Comparison of ENCODE assay signal across 8 cellular contexts in the genomic region with DNA sequence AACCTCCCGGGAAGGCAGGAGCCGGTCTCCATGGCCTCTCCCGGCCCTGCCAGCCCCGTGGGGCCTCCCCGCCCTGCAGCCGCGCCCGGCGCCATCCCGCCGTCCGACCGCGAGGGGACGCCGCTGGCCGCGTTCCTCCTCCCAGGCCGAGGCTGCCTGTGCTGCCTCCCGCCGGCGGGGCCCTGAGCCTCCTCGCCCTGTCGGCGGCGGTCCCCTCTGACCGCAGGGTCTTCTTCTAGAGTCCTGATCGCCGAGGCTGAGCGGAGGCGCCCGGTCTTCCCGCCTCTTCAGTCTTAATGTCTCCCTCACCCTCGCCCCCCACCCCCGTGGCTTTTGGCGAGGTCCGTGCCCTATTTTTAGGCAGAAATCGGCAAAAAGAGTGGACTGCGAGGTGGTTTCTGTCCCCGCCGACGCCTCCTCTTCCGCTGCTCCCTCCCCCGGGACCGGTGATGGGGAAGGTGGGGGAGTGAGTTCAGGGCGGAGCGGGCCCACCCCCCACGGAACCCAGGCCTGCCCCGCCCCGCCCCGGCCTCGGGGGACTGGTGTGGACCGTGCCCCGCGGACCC. TPM values are rescaled to one million over a fixed set of nuclear protein-coding genes. Genes with fewer than 3 reads are reported as not detected.
DNase-seq lines count a peak whose midpoint lies in the region; ATAC-seq and TF ChIP-seq lines count a peak whose summit lies in the region.

No MANE protein-coding gene starts in this region.

- peaks cover 28% of the 10 kb centered on the region for H3K27me3 ChIP-seq in upper lobe of right lung

- no peak overlapping the region for H3K27ac ChIP-seq in upper lobe of right lung

- peak; percentile 76 for TF ChIP-seq CTCF in upper lobe of right lung (IDR thresholded peaks at IDR 0.05)

- peaks cover 12% of the 10 kb centered on the region for H3K4me1 ChIP-seq in upper lobe of right lung

- peak overlapping the region; percentile 44 for H3K4me3 ChIP-seq in Jurkat, Clone E6-1 (ENCODE audit: low read length)
- peak overlapping the region; percentile 41 for H3K4me3 ChIP-seq in upper lobe of right lung

- no peaks in the 10 kb centered on the region for H3K36me3 ChIP-seq in upper lobe of right lung

- ATAC-seq in upper lobe of right lung, result peak; percentile 86

- DNase-seq in NCI-H345 (lab: John Stamatoyannopoulos, UW) (peak; percentile 12), NCI-H345 treated with DMSO at 0.1 percent for 48 hours (lab: John Stamatoyannopoulos, UW; ENCODE audit: unreplicated experiment) (no peak), mucosa of gallbladder (ENCODE audit: low spot score) (peak; percentile 47), upper lobe of right lung (peak; percentile 79), KG1 (lab: John Stamatoyannopoulos, UW) (no peak)
- DNase-seq in Jurkat, Clone E6-1 (ENCODE audit: low read depth, low spot score), result no peak
- peak; percentile 28 for DNase-seq in activated CD4-positive, alpha-beta T cell treated with anti-CD3 and anti-CD28 coated beads for 1 hour
- DNase-seq in effector CD4-positive, alpha-beta T cell, result peak; percentile 27

- no peaks in the 10 kb centered on the region for H3K9me3 ChIP-seq in upper lobe of right lung

- intact Hi-C loops in upper lobe of right lung (cut with DNase I), result no loop called here

RNA-seq across cellular contexts. Expression of gene CPNE7, which starts 0.8 kb away (rescaled TPM):
- polyA plus RNA-seq in Jurkat, Clone E6-1 (2012; ENCODE audit: insufficient read depth, insufficient read length), result 48.1 TPM
- total RNA-seq in mucosa of gallbladder, result 3.6 TPM
- total RNA-seq in upper lobe of right lung, result 4.8 TPM

RNA-seq across cellular contexts. Expression of gene RPL13, which starts 14.3 kb away (rescaled TPM):
- 3,252 TPM for polyA plus RNA-seq in Jurkat, Clone E6-1 (2012; ENCODE audit: insufficient read depth, insufficient read length)
- 1,696 TPM for total RNA-seq in mucosa of gallbladder
- 1,795 TPM for total RNA-seq in upper lobe of right lung

RNA-seq across cellular contexts. Expression of gene DPEP1, which starts 38.7 kb away (rescaled TPM):
- polyA plus RNA-seq in Jurkat, Clone E6-1 (2012; ENCODE audit: insufficient read depth, insufficient read length), result not detected
- total RNA-seq in mucosa of gallbladder, result 2.5 TPM
- total RNA-seq in upper lobe of right lung, result 3.0 TPM

Comparison
In these comparisons a context has a peak if more than half of its experiments do, and no peak if none do; other contexts are left out.
1. DNase-seq: peak in NCI-H345 (single experiment), activated CD4-positive, alpha-beta T cell treated with anti-CD3 and anti-CD28 coated beads for 1 hour (single experiment), effector CD4-positive, alpha-beta T cell (single experiment), mucosa of gallbladder (single experiment) and upper lobe of right lung (single experiment); none in NCI-H345 treated with DMSO at 0.1 percent for 48 hours (single experiment), Jurkat, Clone E6-1 (single experiment) and KG1 (single experiment).